Comparison of ENCODE assay signal across 21 cellular contexts in the genomic region with DNA sequence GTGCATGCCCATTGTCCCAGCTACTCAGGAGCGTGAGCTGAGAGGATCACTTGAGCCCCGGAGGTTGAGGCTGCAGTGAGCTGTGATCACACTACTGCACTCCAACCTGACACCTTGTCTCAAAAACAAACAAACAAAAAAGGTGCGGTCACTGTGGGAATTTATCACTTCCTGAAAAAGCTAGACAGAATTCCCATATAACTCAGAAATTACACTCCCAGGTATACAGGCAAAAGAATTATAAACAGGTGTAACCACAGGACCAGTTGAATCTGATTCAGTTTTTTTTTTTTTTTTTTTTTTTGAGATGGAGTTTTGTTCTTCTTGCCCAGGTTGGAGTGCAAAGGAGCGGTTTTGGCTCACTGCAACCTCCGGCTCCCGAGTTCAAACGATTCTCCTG. TPM values are rescaled to one million over a fixed set of nuclear protein-coding genes. Genes with fewer than 3 reads are reported as not detected.
DNase-seq lines count a peak whose midpoint lies in the region; ATAC-seq, FAIRE-seq and TF ChIP-seq lines count a peak whose summit lies in the region.
"Had no signal": no experiment of that assay in that cellular context is flagged by ENCODE, and none has a peak within 500 bp of the region (broad histone marks: within the 10 kb centered on the region; RNA-seq: fewer than 3 reads in every experiment).

No MANE protein-coding gene starts in this region.

- BruUV-seq in HepG2 (replicated peaks; lab: Mats Ljungman, UMichigan) (no TSS peak), PC-9 (replicated peaks; lab: Mats Ljungman, UMichigan) (no TSS peak)

- TF ChIP-seq POLR2A in HepG2 (IDR thresholded peaks at IDR 0.05; ENCODE audit: insufficient read depth in 1 of 2, low read depth in 2 of 2, low read length in 2 of 2) (no peak), right lobe of liver (IDR thresholded peaks at IDR 0.05) (no peak)

- 14% methylated on average over 7 of the region's 7 CpGs for WGBS in HepG2 (ENCODE audit: low lambda C conversion rate)
- WGBS in right lobe of liver (ENCODE audit: insufficient coverage, low coverage, low lambda C conversion rate, missing lambda C conversion rate), result 58% methylated on average over 7 of the region's 7 CpGs

- no peaks in the 10 kb centered on the region for H3K36me3 ChIP-seq in HepG2 (replicated peaks in 1 of 2; ENCODE audit: control insufficient read depth in 1 of 2, insufficient read depth in 2 of 2, low read length in 2 of 2)
- no peaks in the 10 kb centered on the region for H3K36me3 ChIP-seq in right lobe of liver
- no peaks in the 10 kb centered on the region for H3K36me3 ChIP-seq in PC-9 (ENCODE audit: low read depth)

- intact Hi-C loops in HepG2 (cut with micrococcal nuclease; ENCODE audit: unreplicated experiment) (no loop called here), right lobe of liver (cut with DNase I) (no loop called here), PC-9 (cut with micrococcal nuclease; ENCODE audit: unreplicated experiment) (no loop called here)

- peaks cover 33% of the 10 kb centered on the region for H3F3A ChIP-seq in PC-9 (ENCODE audit: insufficient read depth, low read depth)

- no peaks in the 10 kb centered on the region for H3K9me2 ChIP-seq in PC-9 (ENCODE audit: insufficient read depth)

- no peak for TF ChIP-seq RAD21 in HepG2 (CRISPR knock-in tag; IDR thresholded peaks at IDR 0.05)

- H3K9me3 Mint-ChIP-seq in activated naive CD4-positive, alpha-beta T cell treated with anti-CD3 and anti-CD28 coated beads, Interleukin-2, amount 10 ng/mL, durations not matched to agents 7 days and 5 days, result no peaks in the 10 kb centered on the region

- H2AFZ ChIP-seq in HepG2 (ENCODE audit: low read length) (no peak overlapping the region), PC-9 (no peak overlapping the region)
- H2AFZ ChIP-seq: GM23248 had no signal

- H3K9me3 ChIP-seq in HepG2 (ENCODE audit: low read length), result no peaks in the 10 kb centered on the region
- H3K9me3 ChIP-seq in right lobe of liver, result no peaks in the 10 kb centered on the region
- no peaks in the 10 kb centered on the region for H3K9me3 ChIP-seq in PC-9 (ENCODE audit: insufficient read depth, low read depth)

- H3K4me2 ChIP-seq in HepG2 (ENCODE audit: low read depth, low read length), result 0 out of 2 replicates have a peak overlapping the region, but pooled peaks have one; percentile 7
- H3K4me2 ChIP-seq in PC-9, result peak overlapping the region; percentile 29

- H3K36me3 Mint-ChIP-seq in activated naive CD4-positive, alpha-beta T cell treated with anti-CD3 and anti-CD28 coated beads, Interleukin-2, amount 10 ng/mL, durations not matched to agents 7 days and 5 days, result peaks cover 9% of the 10 kb centered on the region

- H3K4me3 Mint-ChIP-seq in activated naive CD4-positive, alpha-beta T cell treated with anti-CD3 and anti-CD28 coated beads, Interleukin-2, amount 10 ng/mL, durations not matched to agents 7 days and 5 days, result no peak overlapping the region
- H3K4me3 Mint-ChIP-seq: B cell; CD4-positive, alpha-beta memory T cell had no signal

- TF ChIP-seq EP300 in HepG2 (IDR thresholded peaks at IDR 0.05; ENCODE audit: low read depth in 2 of 2, low read length in 2 of 2) (no peak), HepG2 (CRISPR knock-in tag; IDR thresholded peaks at IDR 0.05; ENCODE audit: borderline replicate concordance) (no peak)

- TF ChIP-seq CTCF in HepG2 (CRISPR knock-in tag; IDR thresholded peaks at IDR 0.05) (no peak), right lobe of liver (IDR thresholded peaks at IDR 0.05) (no peak), PC-9 (conservative IDR thresholded peaks at IDR 0.05) (no peak)

- CTCF ChIA-PET in HepG2 (lab: Yijun Ruan, JAX; ENCODE audit: low intra/inter-chr PET ratio, low total read pairs) (no interaction called here), PC-9 (lab: Charles Lee) (interaction anchor here (0.7 kb wide), 1 partner anchor 12 kb away, joined by 9 read pairs; no protein-coding TSS in a partner anchor)
- CTCF ChIA-PET in activated naive CD4-positive, alpha-beta T cell treated with anti-CD3 and anti-CD28 coated beads, Interleukin-2, amount 10 ng/mL, durations not matched to agents 7 days and 5 days (lab: Charles Lee), result no interaction called here

- H4K20me1 ChIP-seq in HepG2 (ENCODE audit: insufficient read depth, low read length) (no peaks in the 10 kb centered on the region), PC-9 (ENCODE audit: insufficient read depth) (no peaks in the 10 kb centered on the region)

- no peak overlapping the region for H3K27ac Mint-ChIP-seq in activated naive CD4-positive, alpha-beta T cell treated with anti-CD3 and anti-CD28 coated beads, Interleukin-2, amount 10 ng/mL, durations not matched to agents 7 days and 5 days
- H3K27ac Mint-ChIP-seq: B cell had no signal

- H3K9ac ChIP-seq in HepG2 (ENCODE audit: insufficient read depth, low read depth, low read length), result no peak overlapping the region
- H3K9ac ChIP-seq: GM23248 had no signal

- H3K79me2 ChIP-seq in HepG2 (ENCODE audit: insufficient read depth, low read length) (peaks cover 13% of the 10 kb centered on the region), PC-9 (ENCODE audit: low read depth) (peaks cover 14% of the 10 kb centered on the region)

- no peak for FAIRE-seq in HepG2 (lab: Jason Lieb, UNC)
- FAIRE-seq: A204.1, D721Med, G401.6, GM12891, H54 had no signal

- H3K4me3 ChIP-seq in HepG2 (replicated peaks in 1 of 3; ENCODE audit: insufficient read depth in 1 of 3, low read depth in 2 of 3, low read length in 3 of 3), result no peak overlapping the region
- H3K4me3 ChIP-seq in right lobe of liver, result no peak overlapping the region
- H3K4me3 ChIP-seq in PC-9, result no peak overlapping the region
- H3K4me3 ChIP-seq: GM23248 had no signal

- no peak for DNase-seq in HepG2 (ENCODE audit: low spot score)
- DNase-seq in right lobe of liver, result no peak
- peak; percentile 48 for DNase-seq in NCI-H2029 (lab: John Stamatoyannopoulos, UW)
- peak in 1 of 2 experiments; percentile 84 for DNase-seq in PC-9
- no peak for DNase-seq in NK-92 treated with Interleukin-12 subunit alpha and Interleukin-12 subunit beta, amount 100 ng/mL, for 24 hours (lab: John Stamatoyannopoulos, UW)
- no peak for DNase-seq in activated naive CD4-positive, alpha-beta T cell treated with anti-CD3 and anti-CD28 coated beads, Interleukin-2, amount 10 ng/mL, durations not matched to agents 7 days and 5 days
- DNase-seq in NCI-H226, result no peak
- DNase-seq: C1 segment of cervical spinal cord; CD4-positive, alpha-beta memory T cell; COR-L47; DMS153; EL; GM23248 had no signal

- POLR2A ChIA-PET in HepG2 (lab: Yijun Ruan, JAX), result no interaction called here
- POLR2A ChIA-PET in PC-9 (lab: Charles Lee; ENCODE audit: unreplicated experiment), result no interaction called here

- peaks cover 44% of the 10 kb centered on the region for H3K27me3 Mint-ChIP-seq in activated naive CD4-positive, alpha-beta T cell treated with anti-CD3 and anti-CD28 coated beads, Interleukin-2, amount 10 ng/mL, durations not matched to agents 7 days and 5 days

- H3K27ac ChIP-seq in HepG2 (ENCODE audit: extremely low read length, insufficient read depth, low read length) (no peak overlapping the region), right lobe of liver (no peak overlapping the region), PC-9 (0 out of 2 replicates have a peak overlapping the region, but pooled peaks have one; percentile 2)
- H3K27ac ChIP-seq: GM23248, HL-60 had no signal

- H3K4me1 Mint-ChIP-seq in activated naive CD4-positive, alpha-beta T cell treated with anti-CD3 and anti-CD28 coated beads, Interleukin-2, amount 10 ng/mL, durations not matched to agents 7 days and 5 days, result peaks cover 28% of the 10 kb centered on the region

- H3K27me3 ChIP-seq in HepG2 (ENCODE audit: control insufficient read depth in 1 of 2, insufficient read depth in 2 of 2, low read length in 2 of 2), result no peaks in the 10 kb centered on the region; a peak in 1 of 5 replicates
- H3K27me3 ChIP-seq in right lobe of liver, result no peaks in the 10 kb centered on the region
- H3K27me3 ChIP-seq in PC-9 (ENCODE audit: insufficient read depth, low read depth), result no peaks in the 10 kb centered on the region

- in situ Hi-C loops in HepG2 (cut with HindIII; ENCODE audit: extremely low pct_ligation_motif_present, low pct_unique_long_range_greater_than_20kb), result no loop called here

- ATAC-seq in HepG2 (no peak), right lobe of liver (no peak)
- ATAC-seq: HCT116 had no signal

- H3K4me1 ChIP-seq in HepG2 (ENCODE audit: insufficient read depth, low read length), result peaks cover 26% of the 10 kb centered on the region
- H3K4me1 ChIP-seq in right lobe of liver, result peaks cover 0 to 10% (median 1%) of the 10 kb centered on the region in 4 donors
- peaks cover 42% of the 10 kb centered on the region for H3K4me1 ChIP-seq in PC-9 (replicated peaks; ENCODE audit: insufficient read depth)

RNA-seq across cellular contexts. Expression of a gene that starts 3.2 kb away (rescaled TPM):
- 25.4 and 28.1 TPM in 2 replicates for total RNA-seq in HepG2 (2016; rRNA removed; fragmentation: Illumina TruSeq; extraction: Trizol)
- 6.3 and 7.6 TPM in 2 replicates for total RNA-seq in HepG2 (2016; cell fraction: cytosol; rRNA removed; fragmentation: Illumina TruSeq; extraction: Trizol; ENCODE audit: low read depth)
- 21.2 and 24.9 TPM in 2 replicates for total RNA-seq in HepG2 (2016; cell fraction: insoluble cytoplasmic fraction; rRNA removed; fragmentation: Illumina TruSeq; extraction: Trizol)
- 6.7 and 7.3 TPM in 2 replicates for total RNA-seq in HepG2 (2016; cell fraction: membrane; rRNA removed; fragmentation: Illumina TruSeq; extraction: Trizol)
- 19.2 and 20.7 TPM in 2 replicates for total RNA-seq in HepG2 (2016; cell fraction: nucleus; rRNA removed; fragmentation: Illumina TruSeq; extraction: Trizol)
- 17.4 and 19.9 TPM in 2 replicates for polyA plus RNA-seq in HepG2 (2011; rRNA removed)
- polyA plus RNA-seq in HepG2 (2011; cell fraction: cytosol; rRNA removed), result 19.4 and 21.4 TPM in 2 replicates
- 31.0 and 32.6 TPM in 2 replicates for polyA plus RNA-seq in HepG2 (2011; cell fraction: nucleus; rRNA removed)
- 17.8 and 24.0 TPM in 2 replicates for polyA plus RNA-seq in HepG2 (2012)
- polyA plus RNA-seq in HepG2 (2016; cell fraction: cytosol; fragmentation: Illumina TruSeq; extraction: Trizol; ENCODE audit: low read depth), result 1.4 and 1.7 TPM in 2 replicates
- polyA plus RNA-seq in HepG2 (2016; cell fraction: insoluble cytoplasmic fraction; fragmentation: Illumina TruSeq; extraction: Trizol; ENCODE audit: low read depth), result 16.1 and 22.3 TPM in 2 replicates
- 2.9 and 3.9 TPM in 2 replicates for polyA plus RNA-seq in HepG2 (2016; cell fraction: membrane; fragmentation: Illumina TruSeq; extraction: Trizol; ENCODE audit: low read depth)
- 18.6 and 20.7 TPM in 2 replicates for polyA plus RNA-seq in HepG2 (2016; cell fraction: nucleus; fragmentation: Illumina TruSeq; extraction: Trizol; ENCODE audit: insufficient read depth, low read depth)
- 69.1 and 136 TPM in 2 replicates for polyA minus RNA-seq in HepG2 (2011; rRNA and poly(A)+ RNA removed; ENCODE audit: low replicate concordance)
- 32.5 and 32.6 TPM in 2 replicates for polyA minus RNA-seq in HepG2 (2011; cell fraction: cytosol; rRNA and poly(A)+ RNA removed)
- 23.3 and 31.3 TPM in 2 replicates for polyA minus RNA-seq in HepG2 (2011; cell fraction: nucleus; rRNA and poly(A)+ RNA removed)
- total RNA-seq in right lobe of liver, result 10 to 100 TPM; 46.6 to 63.2 (median 55.8) TPM
- 93.6 and 135 TPM in 2 replicates for total RNA-seq in PC-9 (2021)

RNA-seq across cellular contexts. Expression of a gene that starts 21.2 kb away (rescaled TPM):
- 39.2 and 81.4 TPM in 2 replicates for total RNA-seq in HepG2 (2016; rRNA removed; fragmentation: Illumina TruSeq; extraction: Trizol)
- total RNA-seq in HepG2 (2016; cell fraction: cytosol; rRNA removed; fragmentation: Illumina TruSeq; extraction: Trizol; ENCODE audit: low read depth), result 13.7 and 14.2 TPM in 2 replicates
- 42.8 and 80.9 TPM in 2 replicates for total RNA-seq in HepG2 (2016; cell fraction: insoluble cytoplasmic fraction; rRNA removed; fragmentation: Illumina TruSeq; extraction: Trizol)
- 36.3 and 40.4 TPM in 2 replicates for total RNA-seq in HepG2 (2016; cell fraction: membrane; rRNA removed; fragmentation: Illumina TruSeq; extraction: Trizol)
- 71.9 and 87.9 TPM in 2 replicates for total RNA-seq in HepG2 (2016; cell fraction: nucleus; rRNA removed; fragmentation: Illumina TruSeq; extraction: Trizol)
- polyA plus RNA-seq in HepG2 (2011; rRNA removed), result 109 and 113 TPM in 2 replicates
- 120 and 141 TPM in 2 replicates for polyA plus RNA-seq in HepG2 (2011; cell fraction: cytosol; rRNA removed)
- 144 and 146 TPM in 2 replicates for polyA plus RNA-seq in HepG2 (2011; cell fraction: nucleus; rRNA removed)
- 68.1 and 72.3 TPM in 2 replicates for polyA plus RNA-seq in HepG2 (2012)
- polyA plus RNA-seq in HepG2 (2016; cell fraction: cytosol; fragmentation: Illumina TruSeq; extraction: Trizol; ENCODE audit: low read depth), result 11.1 and 15.6 TPM in 2 replicates
- polyA plus RNA-seq in HepG2 (2016; cell fraction: insoluble cytoplasmic fraction; fragmentation: Illumina TruSeq; extraction: Trizol; ENCODE audit: low read depth), result 38.9 and 40.8 TPM in 2 replicates
- 25.9 and 27.2 TPM in 2 replicates for polyA plus RNA-seq in HepG2 (2016; cell fraction: membrane; fragmentation: Illumina TruSeq; extraction: Trizol; ENCODE audit: low read depth)
- polyA plus RNA-seq in HepG2 (2016; cell fraction: nucleus; fragmentation: Illumina TruSeq; extraction: Trizol; ENCODE audit: insufficient read depth, low read depth), result 141 and 156 TPM in 2 replicates
- polyA minus RNA-seq in HepG2 (2011; rRNA and poly(A)+ RNA removed; ENCODE audit: low replicate concordance), result 175 and 196 TPM in 2 replicates
- 60.9 and 63.0 TPM in 2 replicates for polyA minus RNA-seq in HepG2 (2011; cell fraction: cytosol; rRNA and poly(A)+ RNA removed)
- 51.1 and 68.9 TPM in 2 replicates for polyA minus RNA-seq in HepG2 (2011; cell fraction: nucleus; rRNA and poly(A)+ RNA removed)
- 10 to 100 TPM; 32.5 to 91.1 (median 41.7) TPM for total RNA-seq in right lobe of liver
- total RNA-seq in PC-9 (2021), result 134 and 161 TPM in 2 replicates

RNA-seq across cellular contexts. Expression of a gene that starts 29.5 kb away (rescaled TPM):
- 105 and 120 TPM in 2 replicates for total RNA-seq in HepG2 (2016; rRNA removed; fragmentation: Illumina TruSeq; extraction: Trizol)
- total RNA-seq in HepG2 (2016; cell fraction: cytosol; rRNA removed; fragmentation: Illumina TruSeq; extraction: Trizol; ENCODE audit: low read depth), result 15.2 and 16.6 TPM in 2 replicates
- 109 and 123 TPM in 2 replicates for total RNA-seq in HepG2 (2016; cell fraction: insoluble cytoplasmic fraction; rRNA removed; fragmentation: Illumina TruSeq; extraction: Trizol)
- 29.3 and 30.6 TPM in 2 replicates for total RNA-seq in HepG2 (2016; cell fraction: membrane; rRNA removed; fragmentation: Illumina TruSeq; extraction: Trizol)
- total RNA-seq in HepG2 (2016; cell fraction: nucleus; rRNA removed; fragmentation: Illumina TruSeq; extraction: Trizol), result 97.6 and 120 TPM in 2 replicates
- polyA plus RNA-seq in HepG2 (2011; rRNA removed), result 82.6 and 106 TPM in 2 replicates
- 53.6 and 58.7 TPM in 2 replicates for polyA plus RNA-seq in HepG2 (2011; cell fraction: cytosol; rRNA removed)
- 231 and 242 TPM in 2 replicates for polyA plus RNA-seq in HepG2 (2011; cell fraction: nucleus; rRNA removed)
- 45.8 and 68.4 TPM in 2 replicates for polyA plus RNA-seq in HepG2 (2012)
- 11.3 and 12.0 TPM in 2 replicates for polyA plus RNA-seq in HepG2 (2016; cell fraction: cytosol; fragmentation: Illumina TruSeq; extraction: Trizol; ENCODE audit: low read depth)
- polyA plus RNA-seq in HepG2 (2016; cell fraction: insoluble cytoplasmic fraction; fragmentation: Illumina TruSeq; extraction: Trizol; ENCODE audit: low read depth), result 83.4 and 100 TPM in 2 replicates
- polyA plus RNA-seq in HepG2 (2016; cell fraction: membrane; fragmentation: Illumina TruSeq; extraction: Trizol; ENCODE audit: low read depth), result 18.2 and 23.9 TPM in 2 replicates
- polyA plus RNA-seq in HepG2 (2016; cell fraction: nucleus; fragmentation: Illumina TruSeq; extraction: Trizol; ENCODE audit: insufficient read depth, low read depth), result 214 and 219 TPM in 2 replicates
- polyA minus RNA-seq in HepG2 (2011; rRNA and poly(A)+ RNA removed; ENCODE audit: low replicate concordance), result 168 and 202 TPM in 2 replicates
- polyA minus RNA-seq in HepG2 (2011; cell fraction: cytosol; rRNA and poly(A)+ RNA removed), result 27.9 and 30.7 TPM in 2 replicates
- polyA minus RNA-seq in HepG2 (2011; cell fraction: nucleus; rRNA and poly(A)+ RNA removed), result 96.8 and 111 TPM in 2 replicates
- 10 to 100 TPM; 31.8 to 42.2 (median 36.5) TPM for total RNA-seq in right lobe of liver
- 113 and 125 TPM in 2 replicates for total RNA-seq in PC-9 (2021)
